ENCODE assay signal across 21 cellular contexts in genomic region chr16:25270577-25270976, GRCh38. TPM values are rescaled to one million over a fixed set of nuclear protein-coding genes. Genes with fewer than 3 reads are reported as not detected.
DNase-seq lines count a peak whose midpoint lies in the region; ATAC-seq, FAIRE-seq and TF ChIP-seq lines count a peak whose summit lies in the region.
"Had no signal": no experiment of that assay in that cellular context is flagged by ENCODE, and none has a peak within 500 bp of the region (broad histone marks: within the 10 kb centered on the region; RNA-seq: fewer than 3 reads in every experiment).

No MANE protein-coding gene starts in this region.

- no peak for ATAC-seq in T-helper 17 cell
- no peak for ATAC-seq in left ventricle myocardium superior
- ATAC-seq: HepG2 had no signal

- no peak for TF ChIP-seq EP300 in esophagus muscularis mucosa (IDR thresholded peaks at IDR 0.05)

- intact Hi-C loops in left ventricle myocardium superior (cut with micrococcal nuclease) (no loop called here), esophagus muscularis mucosa (cut with DNase I) (no loop called here)

- no peak for TF ChIP-seq CTCF in AG09319 (IDR thresholded peaks at IDR 0.05; ENCODE audit: low read depth, low read length)
- TF ChIP-seq CTCF in HFF-Myc (IDR thresholded peaks at IDR 0.05; ENCODE audit: low read depth, low read length, missing control alignments), result no peak
- TF ChIP-seq CTCF in esophagus muscularis mucosa (IDR thresholded peaks at IDR 0.05), result no peak

- peaks cover 9% of the 10 kb centered on the region for H3K4me1 Mint-ChIP-seq in T-helper 17 cell

- no peaks in the 10 kb centered on the region for H3K9me3 ChIP-seq in T-helper 17 cell (ENCODE audit: control insufficient read depth, low read length, poor library complexity, severe bottlenecking)
- no peaks in the 10 kb centered on the region for H3K9me3 ChIP-seq in esophagus muscularis mucosa
- H3K9me3 ChIP-seq: Peyer's patch, SJSA1 had no signal

- no peaks in the 10 kb centered on the region for H3K36me3 ChIP-seq in esophagus muscularis mucosa
- H3K36me3 ChIP-seq: Peyer's patch had no signal

- H3K4me3 Mint-ChIP-seq in T-helper 17 cell, result no peak overlapping the region
- H3K4me3 Mint-ChIP-seq: HFFc6; T-helper 2 cell treated with Interferon-gamma antibody and Interleukin-4, amounts not matched to agents 5 μg/mL and 100 μg/mL, for 36 hours had no signal

- no peaks in the 10 kb centered on the region for H3K4me1 ChIP-seq in esophagus muscularis mucosa
- H3K4me1 ChIP-seq: Peyer's patch, SJSA1 had no signal

- WGBS in esophagus muscularis mucosa, result 79% methylated on average over 6 of the region's 6 CpGs

- H3K27ac Mint-ChIP-seq in T-helper 17 cell, result peak overlapping the region; percentile 2
- H3K27ac Mint-ChIP-seq: HFFc6; T-helper 2 cell treated with Interferon-gamma antibody and Interleukin-4, amounts not matched to agents 5 μg/mL and 100 μg/mL, for 36 hours had no signal

- no peak for FAIRE-seq in HTR-8/SVneo (lab: Jason Lieb, UNC)
- FAIRE-seq: H54, HepG2 had no signal

- H3K4me3 ChIP-seq in HFF-Myc (replicated peaks; ENCODE audit: low read depth, low read length), result no peak overlapping the region
- no peak overlapping the region for H3K4me3 ChIP-seq in esophagus muscularis mucosa
- H3K4me3 ChIP-seq: Peyer's patch, SJSA1 had no signal

- DNase-seq in AG09319 (ENCODE audit: extremely low read depth, low read depth) (peak; percentile 11), HFF-Myc (ENCODE audit: extremely low read depth, low read depth) (peak; percentile 20), NCI-H69 (lab: John Stamatoyannopoulos, UW) (peak; percentile 84), T-helper 17 cell (no peak), HTR-8/SVneo (ENCODE audit: insufficient read length, low spot score) (no peak), left ventricle myocardium superior (no peak), esophagus muscularis mucosa (ENCODE audit: extremely low spot score) (no peak)
- DNase-seq: AML-193, GDM1, HFFc6, NCI-H1694, NCI-H2107, NCI-H446, Peyer's patch, SW 1271 had no signal

- H3K27me3 ChIP-seq in esophagus muscularis mucosa, result no peaks in the 10 kb centered on the region
- H3K27me3 ChIP-seq: Peyer's patch, SJSA1 had no signal

- H3K27me3 Mint-ChIP-seq in T-helper 17 cell, result no peaks in the 10 kb centered on the region

- H3K36me3 Mint-ChIP-seq in T-helper 17 cell (ENCODE audit: low read depth), result no peaks in the 10 kb centered on the region

- H3K27ac ChIP-seq in esophagus muscularis mucosa (replicated peaks in 1 of 4), result no peak overlapping the region
- H3K27ac ChIP-seq: C4-2B, KMS-11, Peyer's patch, SJSA1 had no signal

- TF ChIP-seq POLR2A in esophagus muscularis mucosa (IDR thresholded peaks at IDR 0.05; ENCODE audit: low read depth), result no peak

RNA-seq across cellular contexts. Expression of gene ZKSCAN2, which starts 12.9 kb away (rescaled TPM):
- 1 to 10 TPM; 3.8 to 5.3 TPM for total RNA-seq in T-helper 17 cell
- total RNA-seq in left ventricle myocardium superior, result 3.9 TPM
- total RNA-seq in esophagus muscularis mucosa, result 1 to 10 TPM; 3.7 to 5.3 (median 4.5) TPM

RNA-seq across cellular contexts. Expression of gene AQP8, which starts 53.8 kb away (rescaled TPM):
- under 1 TPM in 1 of 2 donors, not detected in 1; 0.52 TPM for total RNA-seq in T-helper 17 cell
- total RNA-seq in left ventricle myocardium superior, result not detected
- total RNA-seq in esophagus muscularis mucosa, result 1 to 10 TPM in 1 of 4 donors, under 1 TPM in 1, not detected in 2; 0.40 to 1.7 TPM
- total RNA-seq: HFFc6, Peyer's patch, SJSA1 had no signal

Comparison
In these comparisons a context has a peak if more than half of its experiments do, and no peak if none do; other contexts are left out.
1. DNase-seq: peak in AG09319 (single experiment), HFF-Myc (single experiment) and NCI-H69 (single experiment); none in T-helper 17 cell (0 of 3), HTR-8/SVneo (single experiment), left ventricle myocardium superior (single experiment) and esophagus muscularis mucosa (single experiment).